Comparison of ENCODE assay signal across 34 cellular contexts in the genomic region with DNA sequence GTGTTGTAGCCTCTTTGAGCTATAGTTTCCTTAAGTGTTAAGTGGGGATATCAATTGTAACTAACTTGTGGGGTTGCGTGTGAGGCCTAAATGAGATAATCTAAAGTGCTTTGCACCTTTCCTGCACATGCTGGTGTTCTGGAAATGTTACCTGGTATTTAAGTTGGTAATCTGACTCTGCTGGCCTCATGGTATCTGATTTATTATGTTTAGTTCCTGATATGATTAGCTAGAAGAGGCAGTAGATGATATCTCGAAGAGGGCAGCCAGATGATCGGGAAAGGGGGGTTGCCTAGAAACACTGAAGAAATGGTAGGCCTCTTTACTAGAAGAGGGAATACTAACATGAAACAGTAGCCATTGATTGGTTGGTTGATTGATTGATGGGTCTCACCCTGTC.
"Had no signal": no experiment of that assay in that cellular context is flagged by ENCODE, and none has a peak within 500 bp of the region (broad histone marks: within the 10 kb centered on the region; RNA-seq: fewer than 3 reads in every experiment).

No MANE protein-coding gene starts in this region.

- H3K4me1 ChIP-seq: colonic mucosa had no signal

- H3K4me3 Mint-ChIP-seq: activated B cell treated with CpG ODN at 0.5 μM for 24 hours; activated CD8-positive, alpha-beta memory T cell treated with anti-CD3 and anti-CD28 coated beads, Interleukin-2, amount 10 ng/mL, durations not matched to agents 7 days and 5 days; activated CD8-positive, alpha-beta T cell treated with anti-CD3 and anti-CD28 coated beads for 36 hours; activated naive CD8-positive, alpha-beta T cell; activated naive CD8-positive, alpha-beta T cell treated with anti-CD3 and anti-CD28 coated beads, Interleukin-2, amount 50 U/mL, for 24 hours; activated T-cell treated with anti-CD3 and anti-CD28 coated beads, Interleukin-2, amount 50 U/mL, for 24 hours; activated T-helper 17 cell treated with anti-CD3 and anti-CD28 coated beads, Interleukin-2, amount 50 U/mL, for 72 hours; T-helper 17 cell; T-helper 2 cell treated with Interferon-gamma antibody and Interleukin-4, amounts not matched to agents 5 μg/mL and 100 μg/mL, for 36 hours had no signal

- H3K4me1 Mint-ChIP-seq: activated B cell treated with CpG ODN at 0.5 μM for 24 hours; activated CD8-positive, alpha-beta memory T cell treated with anti-CD3 and anti-CD28 coated beads, Interleukin-2, amount 10 ng/mL, durations not matched to agents 7 days and 5 days had no signal

- H3K4me3 ChIP-seq: adrenal gland, body of pancreas, colonic mucosa, esophagus squamous epithelium, gastroesophageal sphincter, heart right ventricle had no signal

- H3K27me3 ChIP-seq: adrenal gland, body of pancreas, colonic mucosa, esophagus squamous epithelium, gastroesophageal sphincter, heart right ventricle had no signal

- H3K9me3 ChIP-seq: adrenal gland, body of pancreas, colonic mucosa, esophagus squamous epithelium, gastroesophageal sphincter had no signal

- H3K36me3 ChIP-seq: colonic mucosa had no signal

- DNase-seq: activated B cell treated with CpG ODN at 0.5 μM for 24 hours; activated CD4-positive, alpha-beta T cell treated with anti-CD3 and anti-CD28 coated beads for 48 hours; activated CD4-positive, alpha-beta T cell treated with anti-CD3 and anti-CD28 coated beads, Interleukin-2, amount 50 U/mL, for 1 hour; activated CD4-positive, alpha-beta T cell treated with anti-CD3 and anti-CD28 coated beads, Interleukin-2, amount 50 U/mL, for 48 hours; activated CD8-positive, alpha-beta memory T cell treated with anti-CD3 and anti-CD28 coated beads, Interleukin-2, amount 10 ng/mL, durations not matched to agents 7 days and 5 days; activated CD8-positive, alpha-beta memory T cell treated with anti-CD3 and anti-CD28 coated beads, Interleukin-2, amount 50 U/mL, for 4 hours; activated CD8-positive, alpha-beta T cell treated with anti-CD3 and anti-CD28 coated beads for 36 hours; activated effector memory CD4-positive, alpha-beta T cell treated with Interleukin-2 at 50 U/mL for 16 hours; activated gamma-delta T cell treated with Interleukin-2 at 50 U/mL for 16 hours; activated naive CD4-positive, alpha-beta T cell treated with anti-CD3 and anti-CD28 coated beads, Interleukin-2, amount 50 U/mL, for 16 hours; activated naive CD4-positive, alpha-beta T cell treated with Interleukin-2 at 50 U/mL for 16 hours; activated naive CD8-positive, alpha-beta T cell treated with anti-CD3 and anti-CD28 coated beads, Interleukin-2, amount 50 U/mL, for 24 hours; activated T-cell treated with anti-CD3 and anti-CD28 coated beads, Interleukin-2, amount 50 U/mL, for 24 hours; adrenal gland; amygdala; aorta; body of pancreas; caudate nucleus; cerebellar nuclear complex; colonic mucosa; effector CD8-positive, alpha-beta T cell; esophagus squamous epithelium; foreskin melanocyte; heart right ventricle; T-helper 1 cell; T-helper 17 cell; T1000; WERI-Rb-1 had no signal

- H3K27me3 Mint-ChIP-seq: activated B cell treated with CpG ODN at 0.5 μM for 24 hours; activated CD8-positive, alpha-beta memory T cell treated with anti-CD3 and anti-CD28 coated beads, Interleukin-2, amount 10 ng/mL, durations not matched to agents 7 days and 5 days; activated CD8-positive, alpha-beta T cell treated with anti-CD3 and anti-CD28 coated beads for 36 hours; activated naive CD8-positive, alpha-beta T cell; activated naive CD8-positive, alpha-beta T cell treated with anti-CD3 and anti-CD28 coated beads, Interleukin-2, amount 50 U/mL, for 24 hours; activated T-cell treated with anti-CD3 and anti-CD28 coated beads, Interleukin-2, amount 50 U/mL, for 24 hours; activated T-helper 17 cell treated with anti-CD3 and anti-CD28 coated beads, Interleukin-2, amount 50 U/mL, for 72 hours; T-helper 17 cell had no signal

- H3K27ac ChIP-seq: adrenal gland, body of pancreas, colonic mucosa, epithelial cell of prostate, esophagus squamous epithelium, gastroesophageal sphincter, heart right ventricle, WERI-Rb-1 had no signal

- H3K9me3 Mint-ChIP-seq: activated B cell treated with CpG ODN at 0.5 μM for 24 hours; activated CD8-positive, alpha-beta T cell treated with anti-CD3 and anti-CD28 coated beads for 36 hours; activated naive CD8-positive, alpha-beta T cell treated with anti-CD3 and anti-CD28 coated beads, Interleukin-2, amount 50 U/mL, for 24 hours; activated T-cell treated with anti-CD3 and anti-CD28 coated beads, Interleukin-2, amount 50 U/mL, for 24 hours; activated T-helper 17 cell treated with anti-CD3 and anti-CD28 coated beads, Interleukin-2, amount 50 U/mL, for 72 hours; T-helper 2 cell treated with Interferon-gamma antibody and Interleukin-4, amounts not matched to agents 5 μg/mL and 100 μg/mL, for 36 hours had no signal

- H3K27ac Mint-ChIP-seq: activated B cell treated with CpG ODN at 0.5 μM for 24 hours; activated CD8-positive, alpha-beta memory T cell treated with anti-CD3 and anti-CD28 coated beads, Interleukin-2, amount 10 ng/mL, durations not matched to agents 7 days and 5 days; activated CD8-positive, alpha-beta T cell treated with anti-CD3 and anti-CD28 coated beads for 36 hours; activated naive CD8-positive, alpha-beta T cell; activated naive CD8-positive, alpha-beta T cell treated with anti-CD3 and anti-CD28 coated beads, Interleukin-2, amount 50 U/mL, for 24 hours; activated T-cell treated with anti-CD3 and anti-CD28 coated beads, Interleukin-2, amount 50 U/mL, for 24 hours; activated T-helper 17 cell treated with anti-CD3 and anti-CD28 coated beads, Interleukin-2, amount 50 U/mL, for 72 hours; T-helper 17 cell; T-helper 2 cell treated with Interferon-gamma antibody and Interleukin-4, amounts not matched to agents 5 μg/mL and 100 μg/mL, for 36 hours had no signal

- ATAC-seq: activated CD4-positive, CD25-positive, alpha-beta regulatory T cell treated with anti-CD3 and anti-CD28 coated beads, Interleukin-2, amount 50 U/mL, for 24 hours; activated CD8-positive, alpha-beta memory T cell treated with anti-CD3 and anti-CD28 coated beads, Interleukin-2, amount 10 ng/mL, durations not matched to agents 7 days and 5 days; activated CD8-positive, alpha-beta T cell treated with anti-CD3 and anti-CD28 coated beads for 36 hours; activated naive CD8-positive, alpha-beta T cell treated with anti-CD3 and anti-CD28 coated beads, Interleukin-2, amount 50 U/mL, for 24 hours; activated T-helper 17 cell treated with anti-CD3 and anti-CD28 coated beads, Interleukin-2, amount 50 U/mL, for 72 hours; body of pancreas; gastroesophageal sphincter; heart right ventricle; T-helper 17 cell had no signal
